Comparison of ENCODE assay signal across 8 cellular contexts in the genomic region with DNA sequence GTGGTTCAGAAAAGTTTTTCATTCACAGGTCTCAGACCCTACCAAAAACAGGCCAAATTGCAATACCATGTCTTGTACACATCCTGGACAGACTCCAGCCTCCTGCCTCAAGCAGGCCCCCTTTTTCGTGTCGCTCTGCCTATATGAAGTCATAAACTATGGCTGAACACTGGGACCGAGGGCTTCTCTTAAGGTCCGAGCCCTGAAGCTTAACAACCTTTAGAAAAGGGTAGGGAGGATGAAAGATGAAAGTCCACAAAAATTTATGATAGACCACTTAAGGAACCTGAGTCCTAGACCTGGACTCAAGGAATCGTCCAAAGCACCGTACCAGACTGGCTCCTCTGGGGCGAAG. TPM values are rescaled to one million over a fixed set of nuclear protein-coding genes. Genes with fewer than 3 reads are reported as not detected.
DNase-seq lines count a peak whose midpoint lies in the region; ATAC-seq and TF ChIP-seq lines count a peak whose summit lies in the region.

No MANE protein-coding gene starts in this region.

- no peaks in the 10 kb centered on the region for H3K36me3 ChIP-seq in hepatocyte (replicated peaks; ENCODE audit: insufficient read depth, low read depth)

- H3K27me3 ChIP-seq in hepatocyte = no peaks in the 10 kb centered on the region

- H3K27ac ChIP-seq in hepatocyte = peak overlapping the region; percentile 100
- peak overlapping the region; percentile 92 to 100 (median 99) for H3K27ac ChIP-seq in skin epidermis

- peak overlapping the region; percentile 98 for H3K4me3 Mint-ChIP-seq in activated naive CD8-positive, alpha-beta T cell treated with anti-CD3 and anti-CD28 coated beads, Interleukin-2, amount 10 ng/mL, durations not matched to agents 7 days and 5 days

- peak overlapping the region; percentile 83 for H3K4me2 ChIP-seq in hepatocyte

- peak overlapping the region; percentile 99 for H3K27ac Mint-ChIP-seq in activated naive CD8-positive, alpha-beta T cell treated with anti-CD3 and anti-CD28 coated beads, Interleukin-2, amount 10 ng/mL, durations not matched to agents 7 days and 5 days

- peak overlapping the region; percentile 86 for H3K4me3 ChIP-seq in LNCaP clone FGC (ENCODE audit: low read depth, low read length)
- H3K4me3 ChIP-seq in hepatocyte = peak overlapping the region; percentile 98
- H3K4me3 ChIP-seq in skin epidermis = peak overlapping the region; percentile 47 to 88 (median 72)

- TF ChIP-seq CTCF in LNCaP clone FGC (IDR thresholded peaks at IDR 0.05; ENCODE audit: control insufficient read depth, extremely low read depth, insufficient read depth) (no peak), hepatocyte (IDR thresholded peaks at IDR 0.05; ENCODE audit: poor library complexity) (no peak)

- WGBS in hepatocyte (ENCODE audit: low lambda C conversion rate, missing lambda C conversion rate) = 3% methylated on average over 7 of the region's 7 CpGs

- ATAC-seq in GM21576 (IDR thresholded peaks at IDR 0.05; ENCODE audit: unreplicated experiment) = peak; percentile 30
- ATAC-seq in activated naive CD8-positive, alpha-beta T cell treated with anti-CD3 and anti-CD28 coated beads, Interleukin-2, amount 10 ng/mL, durations not matched to agents 7 days and 5 days (ENCODE audit: low read depth) = peak; percentile 16

- no peaks in the 10 kb centered on the region for H3K9me2 ChIP-seq in hepatocyte (replicated peaks; ENCODE audit: insufficient read depth)

- no peaks in the 10 kb centered on the region for H3K9me3 Mint-ChIP-seq in activated naive CD8-positive, alpha-beta T cell treated with anti-CD3 and anti-CD28 coated beads, Interleukin-2, amount 10 ng/mL, durations not matched to agents 7 days and 5 days

- DNase-seq in NCI-H2227 (lab: John Stamatoyannopoulos, UW; ENCODE audit: unreplicated experiment) (peak; percentile 39), NCI-H2227 treated with DMSO at 0.1 percent for 48 hours (lab: John Stamatoyannopoulos, UW) (no peak), LNCaP clone FGC (ENCODE audit: low read depth) (no peak), hepatocyte (ENCODE audit: low spot score) (peak; percentile 59)
- no peak for DNase-seq in activated naive CD8-positive, alpha-beta T cell treated with anti-CD3 and anti-CD28 coated beads, Interleukin-2, amount 10 ng/mL, durations not matched to agents 7 days and 5 days
- DNase-seq in stimulated activated CD4-positive, alpha-beta T cell treated with anti-CD3 and anti-CD28 coated beads, Interleukin-1b, Interleukin-23, amount 100 ng/mL, for 48 hours = no peak

- POLR2A ChIA-PET in activated naive CD8-positive, alpha-beta T cell treated with anti-CD3 and anti-CD28 coated beads, Interleukin-2, amount 10 ng/mL, durations not matched to agents 7 days and 5 days (lab: Charles Lee) = interaction anchor here (0.5 to 1.4 kb wide), 3 partner anchors 11 to 595 kb away, joined by 3 to 5 read pairs (median 4); a partner anchor contains a TSS

- H3K27me3 Mint-ChIP-seq in activated naive CD8-positive, alpha-beta T cell treated with anti-CD3 and anti-CD28 coated beads, Interleukin-2, amount 10 ng/mL, durations not matched to agents 7 days and 5 days = no peaks in the 10 kb centered on the region

- peak overlapping the region; percentile 69 for H2AFZ ChIP-seq in hepatocyte

- H3K9me3 ChIP-seq in hepatocyte (ENCODE audit: low read depth) = no peaks in the 10 kb centered on the region

- H4K20me1 ChIP-seq in hepatocyte (ENCODE audit: insufficient read depth, poor library complexity, severe bottlenecking) = peaks cover 24% of the 10 kb centered on the region

- peaks cover 39% of the 10 kb centered on the region for H3K4me1 ChIP-seq in hepatocyte (ENCODE audit: insufficient read depth)

- peaks cover 21% of the 10 kb centered on the region for H3K4me1 Mint-ChIP-seq in activated naive CD8-positive, alpha-beta T cell treated with anti-CD3 and anti-CD28 coated beads, Interleukin-2, amount 10 ng/mL, durations not matched to agents 7 days and 5 days

- H3K36me3 Mint-ChIP-seq in activated naive CD8-positive, alpha-beta T cell treated with anti-CD3 and anti-CD28 coated beads, Interleukin-2, amount 10 ng/mL, durations not matched to agents 7 days and 5 days = peaks cover 14% of the 10 kb centered on the region

- H3K79me2 ChIP-seq in hepatocyte = peaks cover 67% of the 10 kb centered on the region

RNA-seq across cellular contexts. Expression of a gene that starts 1.3 kb away (rescaled TPM):
- total RNA-seq in activated naive CD8-positive, alpha-beta T cell treated with anti-CD3 and anti-CD28 coated beads, Interleukin-2, amount 10 ng/mL, durations not matched to agents 7 days and 5 days = 10 to 100 TPM; 58.9 to 65.7 TPM
- 28.5 and 32.7 TPM in 2 replicates for total RNA-seq in hepatocyte
- 13.1 and 15.5 TPM in 2 replicates for polyA plus RNA-seq in hepatocyte

Comparison
In these comparisons a context has a peak if more than half of its experiments do, and no peak if none do; other contexts are left out.
1. DNase-seq: peak in NCI-H2227 (single experiment) and hepatocyte (single experiment); none in NCI-H2227 treated with DMSO at 0.1 percent for 48 hours (single experiment), LNCaP clone FGC (single experiment), activated naive CD8-positive, alpha-beta T cell treated with anti-CD3 and anti-CD28 coated beads, Interleukin-2, amount 10 ng/mL, durations not matched to agents 7 days and 5 days (single experiment) and stimulated activated CD4-positive, alpha-beta T cell treated with anti-CD3 and anti-CD28 coated beads, Interleukin-1b, Interleukin-23, amount 100 ng/mL, for 48 hours (single experiment).
2. Peak in every context shown above with its lines, with median percentiles within 50 percentile points of each other: H3K4me3 ChIP-seq.